1 cellular context compared by ENCODE assay signal in genomic region chr11:67420646-67421420, GRCh38.
TF ChIP-seq lines count a peak whose summit lies in the region.

No MANE protein-coding gene starts in this region.

TF ChIP-seq in HEK293, 187 proteins besides CTCF, POLR2A, EP300 and RAD21 (continued from another document):
- TF ChIP-seq ZBTB11 (tag by site-specific recombination; conservative IDR thresholded peaks at IDR 0.05; ENCODE audit: low read depth) (no peak), KLF9 (tag by site-specific recombination; IDR thresholded peaks at IDR 0.05; ENCODE audit: low read depth) (peak; percentile 80), GLIS1 (tag by site-specific recombination; IDR thresholded peaks at IDR 0.05) (peak; percentile 42), KLF10 (tag by site-specific recombination; IDR thresholded peaks at IDR 0.05) (0 out of 2 replicates have a peak, but pooled peaks have one; percentile 13), ZNF121 (tag by site-specific recombination; IDR thresholded peaks at IDR 0.05) (peak; percentile 83), EGR2 (tag by site-specific recombination; IDR thresholded peaks at IDR 0.05; ENCODE audit: low read depth) (0 out of 2 replicates have a peak, but pooled peaks have one; percentile 29), GLIS2 (tag by site-specific recombination; IDR thresholded peaks at IDR 0.05) (peak; percentile 41; the same call in 1 of the 2 replicates), BCL11B (tag by site-specific recombination; IDR thresholded peaks at IDR 0.05; ENCODE audit: low read depth) (no peak), ZNF148 (tag by site-specific recombination; IDR thresholded peaks at IDR 0.05; ENCODE audit: borderline replicate concordance) (no peak), ZBTB26 (tag by site-specific recombination; optimal IDR thresholded peaks at IDR 0.05) (peak; percentile 36), KLF8 (tag by site-specific recombination; IDR thresholded peaks at IDR 0.05) (peak; percentile 40; the same call in 1 of the 2 replicates)
